1 cellular context compared by ENCODE assay signal in the genomic region with DNA sequence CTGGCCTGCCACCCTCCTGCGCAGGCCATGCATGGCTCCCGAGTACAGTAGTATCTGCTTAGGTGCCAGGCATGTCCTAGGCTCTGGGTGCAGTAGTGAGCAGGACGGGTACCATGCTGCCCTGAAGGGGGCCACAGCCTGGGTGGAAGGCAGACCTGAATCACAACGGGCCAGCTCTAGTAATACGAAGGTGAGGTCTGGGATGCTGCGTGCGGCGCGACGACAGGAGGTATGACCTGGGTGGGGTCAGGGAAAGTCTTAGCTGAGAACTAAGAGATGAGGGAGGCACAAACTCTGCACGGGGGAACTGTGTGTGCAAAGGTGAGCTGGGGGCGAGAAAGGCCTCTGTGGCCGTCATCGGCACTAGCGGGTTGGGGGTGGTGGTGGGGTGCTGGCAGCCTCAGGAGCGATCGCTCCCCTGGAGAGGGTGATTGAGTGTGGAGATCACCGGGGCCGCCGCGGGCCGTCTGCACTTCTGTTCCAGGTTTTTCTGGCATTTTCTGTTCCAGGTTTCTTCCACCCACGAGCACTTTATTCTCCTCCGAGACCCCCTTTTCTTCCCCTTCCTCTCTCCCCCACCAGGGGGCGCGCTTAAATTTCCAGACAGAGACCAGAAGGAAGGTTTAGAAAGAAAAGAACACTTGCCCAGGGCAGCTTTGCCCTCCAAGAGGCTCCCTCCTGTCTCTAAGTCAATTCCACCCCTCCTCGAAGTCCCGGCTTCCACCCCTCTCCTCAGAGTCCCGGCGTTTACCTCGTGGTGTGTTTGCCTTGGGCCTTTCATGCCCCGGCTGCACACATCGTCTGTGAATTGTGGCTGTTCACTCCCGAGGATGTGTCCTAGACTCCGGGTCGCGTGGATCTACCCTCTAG.
A peak's percentile ranks its signal among the peaks of the same experiment; 100 is the strongest.
TF ChIP-seq lines count a peak whose summit lies in the region.

No MANE protein-coding gene starts in this region.

TF ChIP-seq in K562, 482 proteins besides CTCF, POLR2A, EP300 and RAD21 (continues in another document):
- TF ChIP-seq CTCFL (IDR thresholded peaks at IDR 0.05; ENCODE audit: borderline replicate concordance, insufficient read depth, low read depth, low read length, poor library complexity, severe bottlenecking) (peak; percentile 56), NR4A1 (CRISPR knock-in tag; IDR thresholded peaks at IDR 0.05) (no peak), NR4A1 (tag; IDR thresholded peaks at IDR 0.05) (0 out of 2 replicates have a peak, but pooled peaks have one; percentile 45), POLR2G (IDR thresholded peaks at IDR 0.05; ENCODE audit: low read depth, low read length) (0 out of 2 replicates have a peak, but pooled peaks have one; percentile 2), ADNP (tag; IDR thresholded peaks at IDR 0.05) (no peak), MTF1 (CRISPR knock-in tag; IDR thresholded peaks at IDR 0.05; ENCODE audit: borderline replicate concordance) (no peak), ZNF124 (CRISPR knock-in tag; IDR thresholded peaks at IDR 0.05) (no peak), TCF7 (IDR thresholded peaks at IDR 0.05; ENCODE audit: borderline replicate concordance) (no peak), SMC3 (conservative IDR thresholded peaks at IDR 0.05; ENCODE audit: insufficient read depth, low read depth, low read length) (peak; percentile 86), ZNF165 (CRISPR knock-in tag; IDR thresholded peaks at IDR 0.05; ENCODE audit: borderline replicate concordance) (no peak), ATF7 (IDR thresholded peaks at IDR 0.05) (no peak), EGR1 (conservative IDR thresholded peaks at IDR 0.05) (0 out of 2 replicates have a peak, but pooled peaks have one; percentile 30), CXXC5 (CRISPR knock-in tag; IDR thresholded peaks at IDR 0.05) (peak; percentile 34), ZNF57 (CRISPR knock-in tag; IDR thresholded peaks at IDR 0.05) (no peak), NFYB (IDR thresholded peaks at IDR 0.05; ENCODE audit: extremely low read depth, insufficient read length) (no peak), HNRNPH1 (optimal IDR thresholded peaks at IDR 0.05; ENCODE audit: low read depth, low read length) (no peak), KLF16 (IDR thresholded peaks at IDR 0.05) (no peak), CTBP1 (IDR thresholded peaks at IDR 0.05; ENCODE audit: borderline replicate concordance) (peak; percentile 27; the same call in 1 of the 2 replicates), STAG1 (CRISPR knock-in tag; IDR thresholded peaks at IDR 0.05; ENCODE audit: borderline replicate concordance) (no peak), SUPT5H (IDR thresholded peaks at IDR 0.05) (no peak), MAZ (CRISPR knock-in tag; conservative IDR thresholded peaks at IDR 0.05 in 1 of 2, IDR thresholded peaks at IDR 0.05 in 1 of 2) (peak; percentile 14 to 58; a peak in 2 of 4 replicates), ZNF217 (CRISPR knock-in tag; IDR thresholded peaks at IDR 0.05) (no peak), NONO (IDR thresholded peaks at IDR 0.05; ENCODE audit: low read depth in 2 of 2, low read length in 1 of 2) (no peak), ZBTB33 (CRISPR knock-in tag; IDR thresholded peaks at IDR 0.05) (peak; percentile 73), ZKSCAN8 (CRISPR knock-in tag; IDR thresholded peaks at IDR 0.05) (no peak), ZBTB7A (IDR thresholded peaks at IDR 0.05; ENCODE audit: borderline replicate concordance, control insufficient read depth, low read depth, low read length) (peak; percentile 90), MYC (IDR thresholded peaks at IDR 0.05; ENCODE audit: low read depth, low read length) (no peak), MYC (CRISPR knock-in tag; IDR thresholded peaks at IDR 0.05; ENCODE audit: borderline replicate concordance, low read depth) (no peak), PHB2 (IDR thresholded peaks at IDR 0.05; ENCODE audit: low read depth) (no peak), BCLAF1 (IDR thresholded peaks at IDR 0.05; ENCODE audit: borderline replicate concordance in 1 of 2, control insufficient read depth in 1 of 2, low read depth in 2 of 2, low read length in 1 of 2) (0 out of 4 replicates have a peak, but pooled peaks of 1 of the 2 experiments have one; percentile 31), FOXP4 (CRISPR knock-in tag; IDR thresholded peaks at IDR 0.05; ENCODE audit: borderline replicate concordance) (no peak)
- TF ChIP-seq, protein P1, sequence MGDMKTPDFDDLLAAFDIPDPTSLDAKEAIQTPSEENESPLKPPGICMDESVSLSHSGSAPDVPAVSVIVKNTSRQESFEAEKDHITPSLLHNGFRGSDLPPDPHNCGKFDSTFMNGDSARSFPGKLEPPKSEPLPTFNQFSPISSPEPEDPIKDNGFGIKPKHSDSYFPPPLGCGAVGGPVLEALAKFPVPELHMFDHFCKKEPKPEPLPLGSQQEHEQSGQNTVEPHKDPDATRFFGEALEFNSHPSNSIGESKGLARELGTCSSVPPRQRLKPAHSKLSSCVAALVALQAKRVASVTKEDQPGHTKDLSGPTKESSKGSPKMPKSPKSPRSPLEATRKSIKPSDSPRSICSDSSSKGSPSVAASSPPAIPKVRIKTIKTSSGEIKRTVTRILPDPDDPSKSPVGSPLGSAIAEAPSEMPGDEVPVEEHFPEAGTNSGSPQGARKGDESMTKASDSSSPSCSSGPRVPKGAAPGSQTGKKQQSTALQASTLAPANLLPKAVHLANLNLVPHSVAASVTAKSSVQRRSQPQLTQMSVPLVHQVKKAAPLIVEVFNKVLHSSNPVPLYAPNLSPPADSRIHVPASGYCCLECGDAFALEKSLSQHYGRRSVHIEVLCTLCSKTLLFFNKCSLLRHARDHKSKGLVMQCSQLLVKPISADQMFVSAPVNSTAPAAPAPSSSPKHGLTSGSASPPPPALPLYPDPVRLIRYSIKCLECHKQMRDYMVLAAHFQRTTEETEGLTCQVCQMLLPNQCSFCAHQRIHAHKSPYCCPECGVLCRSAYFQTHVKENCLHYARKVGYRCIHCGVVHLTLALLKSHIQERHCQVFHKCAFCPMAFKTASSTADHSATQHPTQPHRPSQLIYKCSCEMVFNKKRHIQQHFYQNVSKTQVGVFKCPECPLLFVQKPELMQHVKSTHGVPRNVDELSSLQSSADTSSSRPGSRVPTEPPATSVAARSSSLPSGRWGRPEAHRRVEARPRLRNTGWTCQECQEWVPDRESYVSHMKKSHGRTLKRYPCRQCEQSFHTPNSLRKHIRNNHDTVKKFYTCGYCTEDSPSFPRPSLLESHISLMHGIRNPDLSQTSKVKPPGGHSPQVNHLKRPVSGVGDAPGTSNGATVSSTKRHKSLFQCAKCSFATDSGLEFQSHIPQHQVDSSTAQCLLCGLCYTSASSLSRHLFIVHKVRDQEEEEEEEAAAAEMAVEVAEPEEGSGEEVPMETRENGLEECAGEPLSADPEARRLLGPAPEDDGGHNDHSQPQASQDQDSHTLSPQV (IDR thresholded peaks at IDR 0.05): peak; percentile 64; the same call in 1 of the 2 replicates
- TF ChIP-seq, protein P2, sequence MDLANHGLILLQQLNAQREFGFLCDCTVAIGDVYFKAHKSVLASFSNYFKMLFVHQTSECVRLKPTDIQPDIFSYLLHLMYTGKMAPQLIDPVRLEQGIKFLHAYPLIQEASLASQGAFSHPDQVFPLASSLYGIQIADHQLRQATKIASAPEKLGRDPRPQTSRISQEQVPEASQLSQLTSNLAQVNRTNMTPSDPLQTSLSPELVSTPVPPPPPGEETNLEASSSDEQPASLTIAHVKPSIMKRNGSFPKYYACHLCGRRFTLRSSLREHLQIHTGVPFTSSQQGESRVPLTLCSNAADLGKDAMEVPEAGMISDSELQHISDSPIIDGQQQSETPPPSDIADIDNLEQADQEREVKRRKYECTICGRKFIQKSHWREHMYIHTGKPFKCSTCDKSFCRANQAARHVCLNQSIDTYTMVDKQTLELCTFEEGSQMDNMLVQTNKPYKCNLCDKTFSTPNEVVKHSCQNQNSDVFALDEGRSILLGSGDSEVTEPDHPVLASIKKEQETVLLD (IDR thresholded peaks at IDR 0.05): 0 out of 2 replicates have a peak, but pooled peaks have one; percentile 20
- TF ChIP-seq, protein P3, sequence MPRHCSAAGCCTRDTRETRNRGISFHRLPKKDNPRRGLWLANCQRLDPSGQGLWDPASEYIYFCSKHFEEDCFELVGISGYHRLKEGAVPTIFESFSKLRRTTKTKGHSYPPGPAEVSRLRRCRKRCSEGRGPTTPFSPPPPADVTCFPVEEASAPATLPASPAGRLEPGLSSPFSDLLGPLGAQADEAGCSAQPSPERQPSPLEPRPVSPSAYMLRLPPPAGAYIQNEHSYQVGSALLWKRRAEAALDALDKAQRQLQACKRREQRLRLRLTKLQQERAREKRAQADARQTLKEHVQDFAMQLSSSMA (CRISPR knock-in tag; IDR thresholded peaks at IDR 0.05): no peak
- TF ChIP-seq, protein P4, sequence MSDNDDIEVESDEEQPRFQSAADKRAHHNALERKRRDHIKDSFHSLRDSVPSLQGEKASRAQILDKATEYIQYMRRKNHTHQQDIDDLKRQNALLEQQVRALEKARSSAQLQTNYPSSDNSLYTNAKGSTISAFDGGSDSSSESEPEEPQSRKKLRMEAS (CRISPR knock-in tag; IDR thresholded peaks at IDR 0.05): peak; percentile 41; the same call in 1 of the 2 replicates
- TF ChIP-seq, protein P5, sequence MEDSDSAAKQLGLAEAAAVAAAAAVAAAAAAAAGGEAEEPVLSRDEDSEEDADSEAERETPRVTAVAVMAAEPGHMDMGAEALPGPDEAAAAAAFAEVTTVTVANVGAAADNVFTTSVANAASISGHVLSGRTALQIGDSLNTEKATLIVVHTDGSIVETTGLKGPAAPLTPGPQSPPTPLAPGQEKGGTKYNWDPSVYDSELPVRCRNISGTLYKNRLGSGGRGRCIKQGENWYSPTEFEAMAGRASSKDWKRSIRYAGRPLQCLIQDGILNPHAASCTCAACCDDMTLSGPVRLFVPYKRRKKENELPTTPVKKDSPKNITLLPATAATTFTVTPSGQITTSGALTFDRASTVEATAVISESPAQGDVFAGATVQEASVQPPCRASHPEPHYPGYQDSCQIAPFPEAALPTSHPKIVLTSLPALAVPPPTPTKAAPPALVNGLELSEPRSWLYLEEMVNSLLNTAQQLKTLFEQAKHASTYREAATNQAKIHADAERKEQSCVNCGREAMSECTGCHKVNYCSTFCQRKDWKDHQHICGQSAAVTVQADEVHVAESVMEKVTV (CRISPR knock-in tag; IDR thresholded peaks at IDR 0.05): peak; percentile 60
